Comparison of ENCODE assay signal across 8 cellular contexts in genomic region chr12:71664411-71665108, GRCh38. TPM values are rescaled to one million over a fixed set of nuclear protein-coding genes. Genes with fewer than 3 reads are reported as not detected.
A peak's percentile ranks its signal among the peaks of the same experiment; 100 is the strongest.
DNase-seq lines count a peak whose midpoint lies in the region; ATAC-seq and TF ChIP-seq lines count a peak whose summit lies in the region.

No MANE protein-coding gene starts in this region.

- H3K27me3 ChIP-seq in esophagus squamous epithelium = no peaks in the 10 kb centered on the region

- DNase-seq in NCI-H82 (lab: John Stamatoyannopoulos, UW) (peak; percentile 28), NCI-H82 treated with DMSO at 0.1 percent for 48 hours (lab: John Stamatoyannopoulos, UW; ENCODE audit: unreplicated experiment) (no peak), esophagus squamous epithelium (lab: John Stamatoyannopoulos, UW) (peak; percentile 34), omental fat pad (ENCODE audit: low spot score) (no peak), dedifferentiated amniotic fluid mesenchymal stem cell (ENCODE audit: extremely low spot score) (no peak)

- peak; percentile 43 for TF ChIP-seq POLR2A in Raji (IDR thresholded peaks at IDR 0.05; ENCODE audit: insufficient read depth, low read depth, low read length)
- TF ChIP-seq POLR2A in esophagus squamous epithelium (IDR thresholded peaks at IDR 0.05) = no peak

- intact Hi-C loops in esophagus squamous epithelium (cut with DNase I) = loop anchor here (10.0 kb wide), 1 partner anchor 90 kb away; the partner anchor contains the start of gene RAB21

- TF ChIP-seq CTCF in esophagus squamous epithelium (IDR thresholded peaks at IDR 0.05) (no peak), omental fat pad (IDR thresholded peaks at IDR 0.05) (no peak)

- peaks cover 0 to 45% (median 22%) of the 10 kb centered on the region in 3 donors for H3K4me1 ChIP-seq in esophagus squamous epithelium

- peak overlapping the region; percentile 68 to 94 (median 82) for H3K4me3 ChIP-seq in esophagus squamous epithelium

- H3K27ac ChIP-seq in esophagus squamous epithelium = peak overlapping the region; percentile 94 to 98 (median 97)

- no peaks in the 10 kb centered on the region for H3K9me3 ChIP-seq in esophagus squamous epithelium

- 0 to 2% methylated on average over 12 to 20 of the region's 20 CpGs for WGBS in esophagus squamous epithelium, 2 donors

- peaks cover 0 to 11% (median 0%) of the 10 kb centered on the region in 3 donors for H3K36me3 ChIP-seq in esophagus squamous epithelium

- ATAC-seq in HG02610 (IDR thresholded peaks at IDR 0.05; ENCODE audit: unreplicated experiment) (peak; percentile 15), omental fat pad (ENCODE audit: low FRiP score) (peak; percentile 21), GM18858 (IDR thresholded peaks at IDR 0.05; ENCODE audit: unreplicated experiment) (no peak)

RNA-seq across cellular contexts. Expression of gene THAP2, which starts 0.5 kb away (rescaled TPM):
- total RNA-seq in esophagus squamous epithelium (10 to 100 TPM in 1 of 4 donors, 1 to 10 TPM in 3; 4.8 to 11.3 (median 6.0) TPM), omental fat pad (10 to 100 TPM in 1 of 4 donors, 1 to 10 TPM in 3; 1.8 to 21.3 (median 5.9) TPM)

RNA-seq across cellular contexts. Expression of gene ZFC3H1, which starts 0.9 kb away (rescaled TPM):
- total RNA-seq in esophagus squamous epithelium (10 to 100 TPM; 17.7 to 60.8 (median 52.2) TPM), omental fat pad (100 to 1,000 TPM in 1 of 4 donors, 10 to 100 TPM in 3; 54.6 to 124 (median 85.5) TPM)

RNA-seq across cellular contexts. Expression of gene TMEM19, which starts 21.3 kb away (rescaled TPM):
- total RNA-seq in esophagus squamous epithelium = 10 to 100 TPM; 48.2 to 94.5 (median 68.4) TPM
- total RNA-seq in omental fat pad = 10 to 100 TPM; 10.3 to 20.0 (median 16.7) TPM

Comparison
In these comparisons a context has a peak if more than half of its experiments do, and no peak if none do; other contexts are left out.
1. DNase-seq: peak in NCI-H82 (single experiment) and esophagus squamous epithelium (single experiment); none in NCI-H82 treated with DMSO at 0.1 percent for 48 hours (single experiment), omental fat pad (single experiment) and dedifferentiated amniotic fluid mesenchymal stem cell (single experiment).